In the genomic region with DNA sequence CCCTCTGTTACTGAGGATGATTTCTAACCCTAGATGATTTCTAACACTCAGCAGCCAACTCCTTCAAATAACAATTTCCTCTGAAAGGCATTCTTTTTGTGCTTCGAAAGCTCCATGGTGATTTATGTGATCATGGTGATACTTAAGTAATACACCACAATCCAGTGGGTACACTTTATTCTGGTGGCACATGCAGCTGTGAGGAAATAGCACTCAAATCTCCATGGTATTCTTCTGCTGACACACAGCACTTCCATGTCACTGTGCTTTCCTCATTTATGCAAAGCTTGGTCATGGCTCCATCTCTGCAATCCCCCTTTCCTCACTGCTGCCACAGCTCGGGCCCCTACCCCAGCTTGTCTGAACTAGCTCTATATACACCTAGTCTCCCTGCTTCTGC, we compare ENCODE assay signal across 29 cellular contexts.
"Had no signal": no experiment of that assay in that cellular context is flagged by ENCODE, and none has a peak within 500 bp of the region (broad histone marks: within the 10 kb centered on the region; RNA-seq: fewer than 3 reads in every experiment).

No MANE protein-coding gene starts in this region.

- DNase-seq: activated CD4-positive, alpha-beta memory T cell treated with anti-CD3 and anti-CD28 coated beads for 36 hours; activated CD4-positive, alpha-beta T cell treated with anti-CD3 and anti-CD28 coated beads, Interleukin-2, amount 10 ng/mL, durations not matched to agents 7 days and 5 days; activated CD4-positive, CD25-positive, alpha-beta regulatory T cell; activated CD8-positive, alpha-beta memory T cell treated with anti-CD3 and anti-CD28 coated beads for 24 hours; activated gamma-delta T cell; activated naive CD4-positive, alpha-beta T cell treated with anti-CD3 and anti-CD28 coated beads for 36 hours; activated T-cell treated with anti-CD3 and anti-CD28 coated beads, Interleukin-2, amount 50 U/mL, for 48 hours; brain microvascular endothelial cell; caudate nucleus; KG1; NCI-H1092 treated with DMSO at 0.1 percent for 48 hours; NCI-H1417 treated with DMSO at 0.1 percent for 48 hours; NCI-H1694; NCI-H2029; NCI-H2107; NCI-H345; NCI-H510A; NCI-H526 treated with DMSO at 0.1 percent for 48 hours; NCI-H82; Peyer's patch; SHP77; T-helper 9 cell had no signal

- H3K9me3 Mint-ChIP-seq: activated CD4-positive, alpha-beta memory T cell treated with anti-CD3 and anti-CD28 coated beads for 36 hours; activated CD4-positive, alpha-beta T cell treated with anti-CD3 and anti-CD28 coated beads, Interleukin-2, amount 10 ng/mL, durations not matched to agents 7 days and 5 days; activated naive CD4-positive, alpha-beta T cell treated with anti-CD3 and anti-CD28 coated beads for 36 hours; activated T-helper 17 cell treated with anti-CD3 and anti-CD28 coated beads, Interleukin-2, amount 50 U/mL, for 72 hours; T-helper 1 cell treated with Interleukin-12 subunit alpha and Interleukin-12 subunit beta and Interleukin-4 antibody, amounts not matched to agents 30 μg/mL and 1 μg/mL, for 36 hours had no signal

- H3K27ac Mint-ChIP-seq: activated CD4-positive, alpha-beta memory T cell treated with anti-CD3 and anti-CD28 coated beads for 36 hours; activated CD4-positive, alpha-beta T cell treated with anti-CD3 and anti-CD28 coated beads, Interleukin-2, amount 10 ng/mL, durations not matched to agents 7 days and 5 days; activated naive CD4-positive, alpha-beta T cell treated with anti-CD3 and anti-CD28 coated beads for 36 hours; activated naive CD8-positive, alpha-beta T cell; activated T-helper 17 cell treated with anti-CD3 and anti-CD28 coated beads, Interleukin-2, amount 50 U/mL, for 72 hours; IgD-negative memory B cell; T-helper 1 cell treated with Interleukin-12 subunit alpha and Interleukin-12 subunit beta and Interleukin-4 antibody, amounts not matched to agents 30 μg/mL and 1 μg/mL, for 36 hours had no signal

- H3K9me3 ChIP-seq: Peyer's patch, SJSA1 had no signal

- H3K4me1 Mint-ChIP-seq: activated CD4-positive, alpha-beta T cell treated with anti-CD3 and anti-CD28 coated beads, Interleukin-2, amount 10 ng/mL, durations not matched to agents 7 days and 5 days; activated T-helper 17 cell treated with anti-CD3 and anti-CD28 coated beads, Interleukin-2, amount 50 U/mL, for 72 hours; IgD-negative memory B cell had no signal

- H3K4me3 Mint-ChIP-seq: activated CD4-positive, alpha-beta memory T cell treated with anti-CD3 and anti-CD28 coated beads for 36 hours; activated CD4-positive, alpha-beta T cell treated with anti-CD3 and anti-CD28 coated beads, Interleukin-2, amount 10 ng/mL, durations not matched to agents 7 days and 5 days; activated naive CD4-positive, alpha-beta T cell treated with anti-CD3 and anti-CD28 coated beads for 36 hours; activated naive CD8-positive, alpha-beta T cell; activated T-helper 17 cell treated with anti-CD3 and anti-CD28 coated beads, Interleukin-2, amount 50 U/mL, for 72 hours; IgD-negative memory B cell; T-helper 1 cell treated with Interleukin-12 subunit alpha and Interleukin-12 subunit beta and Interleukin-4 antibody, amounts not matched to agents 30 μg/mL and 1 μg/mL, for 36 hours had no signal

- H3K4me3 ChIP-seq: Peyer's patch, SJSA1 had no signal

- H3K4me1 ChIP-seq: Peyer's patch, SJSA1 had no signal

- H3K27me3 ChIP-seq: brain microvascular endothelial cell, Peyer's patch, SJSA1 had no signal

- H3K27ac ChIP-seq: brain microvascular endothelial cell, Peyer's patch, SJSA1, VCaP had no signal

- H3K36me3 Mint-ChIP-seq: activated CD4-positive, alpha-beta memory T cell treated with anti-CD3 and anti-CD28 coated beads for 36 hours; activated naive CD8-positive, alpha-beta T cell had no signal

- ATAC-seq: activated T-helper 17 cell treated with anti-CD3 and anti-CD28 coated beads, Interleukin-2, amount 50 U/mL, for 72 hours; SK-N-SH treated with all-trans-retinoic acid at 6 μM for 48 hours had no signal
